12 cellular contexts compared by ENCODE assay signal in the genomic region with DNA sequence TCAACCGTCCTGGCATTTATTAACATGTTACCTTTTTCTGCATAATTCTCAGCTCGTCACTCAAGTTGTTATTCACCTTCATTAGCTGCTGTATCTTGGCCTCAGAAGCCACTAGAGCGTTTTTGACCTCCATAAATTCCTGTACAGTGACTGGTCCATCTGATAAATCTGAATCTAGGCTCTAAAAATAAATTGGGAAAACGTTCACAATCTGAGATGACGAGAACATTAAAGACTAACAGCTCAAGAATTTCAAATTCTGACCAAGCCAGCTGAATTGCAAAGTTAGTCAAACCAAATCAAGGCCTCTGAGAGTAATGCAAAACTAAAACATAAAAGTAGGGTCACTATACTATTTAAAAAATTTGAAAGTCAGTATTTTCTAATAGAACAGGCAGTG. TPM values are rescaled to one million over a fixed set of nuclear protein-coding genes. Genes with fewer than 3 reads are reported as not detected.
DNase-seq lines count a peak whose midpoint lies in the region; ATAC-seq, FAIRE-seq and TF ChIP-seq lines count a peak whose summit lies in the region.
"Had no signal": no experiment of that assay in that cellular context is flagged by ENCODE, and none has a peak within 500 bp of the region (broad histone marks: within the 10 kb centered on the region; RNA-seq: fewer than 3 reads in every experiment).

No MANE protein-coding gene starts in this region.

- H2AFZ ChIP-seq in smooth muscle cell (ENCODE audit: low read depth) = no peak overlapping the region

- H3K27ac Mint-ChIP-seq in activated T-helper 17 cell treated with anti-CD3 and anti-CD28 coated beads, Interleukin-2, amount 50 U/mL, for 72 hours = peak overlapping the region; percentile 30
- H3K27ac Mint-ChIP-seq in T-cell = no peak overlapping the region
- H3K27ac Mint-ChIP-seq: activated CD8-positive, alpha-beta T cell treated with anti-CD3 and anti-CD28 coated beads for 36 hours had no signal

- DNase-seq in H54 (ENCODE audit: insufficient read length, low spot score) = no peak
- peak; percentile 35 to 70 for DNase-seq in foreskin keratinocyte
- no peak for DNase-seq in smooth muscle cell (lab: John Stamatoyannopoulos, UW; ENCODE audit: unreplicated experiment)
- no peak for DNase-seq in T-cell
- no peak for DNase-seq in DMS153 (lab: John Stamatoyannopoulos, UW)
- no peak for DNase-seq in NCI-H345 treated with DMSO at 0.1 percent for 48 hours (lab: John Stamatoyannopoulos, UW; ENCODE audit: unreplicated experiment)
- DNase-seq: activated CD8-positive, alpha-beta T cell treated with anti-CD3 and anti-CD28 coated beads for 36 hours; central memory CD4-positive, alpha-beta T cell; NCI-H1436; RPMI8226 had no signal

- H3K36me3 ChIP-seq in smooth muscle cell (ENCODE audit: low read depth) = no peaks in the 10 kb centered on the region

- H3K9me3 ChIP-seq in smooth muscle cell (replicated peaks; ENCODE audit: low read depth) = no peaks in the 10 kb centered on the region

- H3K4me1 ChIP-seq in foreskin keratinocyte = no peaks in the 10 kb centered on the region
- no peaks in the 10 kb centered on the region for H3K4me1 ChIP-seq in smooth muscle cell (ENCODE audit: low read depth)

- TF ChIP-seq POLR2A in H54 (IDR thresholded peaks at IDR 0.05; ENCODE audit: low read depth, low read length) = no peak

- H3K9ac ChIP-seq in smooth muscle cell (ENCODE audit: low read depth) = no peak overlapping the region

- CTCF ChIA-PET in T-cell (lab: Charles Lee) = no interaction called here

- WGBS in smooth muscle cell (ENCODE audit: low lambda C conversion rate) = 56% methylated on average over 5 of the region's 5 CpGs

- ATAC-seq in activated T-helper 17 cell treated with anti-CD3 and anti-CD28 coated beads, Interleukin-2, amount 50 U/mL, for 72 hours (replicated peaks) = no peak
- no peak for ATAC-seq in foreskin keratinocyte
- ATAC-seq in T-cell (replicated peaks in 1 of 4) = no peak
- ATAC-seq in GM21825 (IDR thresholded peaks at IDR 0.05; ENCODE audit: unreplicated experiment) = no peak
- ATAC-seq: activated CD8-positive, alpha-beta T cell treated with anti-CD3 and anti-CD28 coated beads for 36 hours had no signal

- TF ChIP-seq CTCF in foreskin keratinocyte (conservative IDR thresholded peaks at IDR 0.05) (no peak), smooth muscle cell (IDR thresholded peaks at IDR 0.05; ENCODE audit: borderline replicate concordance, insufficient read depth, poor library complexity, severe bottlenecking) (no peak)

- H3K4me3 Mint-ChIP-seq in activated T-helper 17 cell treated with anti-CD3 and anti-CD28 coated beads, Interleukin-2, amount 50 U/mL, for 72 hours = no peak overlapping the region
- H3K4me3 Mint-ChIP-seq in T-cell = no peak overlapping the region
- H3K4me3 Mint-ChIP-seq: activated CD8-positive, alpha-beta T cell treated with anti-CD3 and anti-CD28 coated beads for 36 hours had no signal

- no peaks in the 10 kb centered on the region for H3K9me3 Mint-ChIP-seq in activated T-helper 17 cell treated with anti-CD3 and anti-CD28 coated beads, Interleukin-2, amount 50 U/mL, for 72 hours
- H3K9me3 Mint-ChIP-seq in T-cell = no peaks in the 10 kb centered on the region
- H3K9me3 Mint-ChIP-seq: activated CD8-positive, alpha-beta T cell treated with anti-CD3 and anti-CD28 coated beads for 36 hours had no signal

- POLR2A ChIA-PET in T-cell (lab: Charles Lee) = interaction anchor here (0.5 to 1.0 kb wide), 2 partner anchors 9 to 14 kb away, joined by 3 to 8 read pairs; no protein-coding TSS in a partner anchor

- no peaks in the 10 kb centered on the region for H3K27me3 Mint-ChIP-seq in activated T-helper 17 cell treated with anti-CD3 and anti-CD28 coated beads, Interleukin-2, amount 50 U/mL, for 72 hours
- H3K27me3 Mint-ChIP-seq in T-cell = no peaks in the 10 kb centered on the region
- H3K27me3 Mint-ChIP-seq: activated CD8-positive, alpha-beta T cell treated with anti-CD3 and anti-CD28 coated beads for 36 hours had no signal

- H3F3A ChIP-seq in smooth muscle cell (ENCODE audit: low read depth) = no peaks in the 10 kb centered on the region

- no peaks in the 10 kb centered on the region for H3K27me3 ChIP-seq in foreskin keratinocyte
- H3K27me3 ChIP-seq in smooth muscle cell (ENCODE audit: low read depth) = no peaks in the 10 kb centered on the region

- H3K79me2 ChIP-seq in smooth muscle cell (ENCODE audit: low read depth) = no peaks in the 10 kb centered on the region

- no peak overlapping the region for H3K4me2 ChIP-seq in smooth muscle cell

- no peak overlapping the region for H3K27ac ChIP-seq in foreskin keratinocyte
- peak overlapping the region; percentile 80 for H3K27ac ChIP-seq in smooth muscle cell (ENCODE audit: low read depth)

- H3K36me3 Mint-ChIP-seq in activated T-helper 17 cell treated with anti-CD3 and anti-CD28 coated beads, Interleukin-2, amount 50 U/mL, for 72 hours (ENCODE audit: low read depth) = peaks cover 98% of the 10 kb centered on the region
- H3K36me3 Mint-ChIP-seq in T-cell = peaks cover 63% of the 10 kb centered on the region

- peak; percentile 81 for FAIRE-seq in H54 (lab: Jason Lieb, UNC)

- no peaks in the 10 kb centered on the region for H4K20me1 ChIP-seq in smooth muscle cell (ENCODE audit: low read depth)

- H3K4me1 Mint-ChIP-seq in activated T-helper 17 cell treated with anti-CD3 and anti-CD28 coated beads, Interleukin-2, amount 50 U/mL, for 72 hours = peaks cover 35% of the 10 kb centered on the region
- H3K4me1 Mint-ChIP-seq in T-cell = peaks cover 28 to 32% (median 32%) of the 10 kb centered on the region in 3 donors

- no peak overlapping the region for H3K4me3 ChIP-seq in smooth muscle cell

RNA-seq across cellular contexts. Expression of a gene that starts 45.0 kb away (rescaled TPM):
- 10 to 100 TPM; 70.8 to 75.2 TPM for total RNA-seq in activated T-helper 17 cell treated with anti-CD3 and anti-CD28 coated beads, Interleukin-2, amount 50 U/mL, for 72 hours
- total RNA-seq in foreskin keratinocyte = 28.7 and 33.1 TPM in 2 replicates
- 9.4 and 9.5 TPM in 2 replicates for polyA plus RNA-seq in foreskin keratinocyte
- 27.3 and 27.4 TPM in 2 replicates for total RNA-seq in smooth muscle cell
- polyA plus RNA-seq in smooth muscle cell = 20.3 and 24.9 TPM in 2 replicates
- total RNA-seq in T-cell = 100 to 1,000 TPM in 4 of 5 donors, 10 to 100 TPM in 1; 96.7 to 132 (median 108) TPM

RNA-seq across cellular contexts. Expression of a gene that starts 48.1 kb away (rescaled TPM):
- 10 to 100 TPM; 61.4 to 68.5 TPM for total RNA-seq in activated T-helper 17 cell treated with anti-CD3 and anti-CD28 coated beads, Interleukin-2, amount 50 U/mL, for 72 hours
- 76.2 and 76.5 TPM in 2 replicates for total RNA-seq in foreskin keratinocyte
- polyA plus RNA-seq in foreskin keratinocyte = 23.2 and 29.2 TPM in 2 replicates
- 31.1 and 35.6 TPM in 2 replicates for total RNA-seq in smooth muscle cell
- polyA plus RNA-seq in smooth muscle cell = 11.6 and 12.0 TPM in 2 replicates
- 10 to 100 TPM; 63.8 to 87.0 (median 76.8) TPM for total RNA-seq in T-cell

RNA-seq across cellular contexts. Expression of a gene that starts 51.1 kb away (rescaled TPM):
- total RNA-seq in activated T-helper 17 cell treated with anti-CD3 and anti-CD28 coated beads, Interleukin-2, amount 50 U/mL, for 72 hours = 10 to 100 TPM in 1 of 2 donors, 1 to 10 TPM in 1; 9.8 to 20.2 TPM
- total RNA-seq in foreskin keratinocyte = 15.6 and 18.1 TPM in 2 replicates
- 10.7 and 11.2 TPM in 2 replicates for polyA plus RNA-seq in foreskin keratinocyte
- 4.2 and 6.6 TPM in 2 replicates for total RNA-seq in smooth muscle cell
- 7.7 and 7.8 TPM in 2 replicates for polyA plus RNA-seq in smooth muscle cell
- total RNA-seq in T-cell = 10 to 100 TPM; 25.9 to 41.5 (median 37.3) TPM

Comparison
In these comparisons a context has a peak if more than half of its experiments do, and no peak if none do; other contexts are left out.
1. DNase-seq: peak in foreskin keratinocyte (2 of 2); none in H54 (single experiment), smooth muscle cell (single experiment), T-cell (0 of 34), DMS153 (single experiment) and NCI-H345 treated with DMSO at 0.1 percent for 48 hours (single experiment).